ENCODE assay signal across 9 cellular contexts in genomic region chr12:44876554-44877275, GRCh38. TPM values are rescaled to one million over a fixed set of nuclear protein-coding genes. Genes with fewer than 3 reads are reported as not detected.
A peak's percentile ranks its signal among the peaks of the same experiment; 100 is the strongest.
DNase-seq lines count a peak whose midpoint lies in the region; ATAC-seq and TF ChIP-seq lines count a peak whose summit lies in the region.
"Had no signal": no experiment of that assay in that cellular context is flagged by ENCODE, and none has a peak within 500 bp of the region (broad histone marks: within the 10 kb centered on the region; RNA-seq: fewer than 3 reads in every experiment).

No MANE protein-coding gene starts in this region.

- peak overlapping the region in 1 of 4 donors; percentile 7 for H3K27ac ChIP-seq in upper lobe of left lung

- TF ChIP-seq CTCF in CD14-positive monocyte (IDR thresholded peaks at IDR 0.05) = no peak
- TF ChIP-seq CTCF in upper lobe of left lung (IDR thresholded peaks at IDR 0.05) = no peak

- no peak for TF ChIP-seq EP300 in upper lobe of left lung (IDR thresholded peaks at IDR 0.05)

- H3K4me3 ChIP-seq in neuron (ENCODE audit: low read length) = peak overlapping the region; percentile 98
- H3K4me3 ChIP-seq in upper lobe of left lung = peak overlapping the region; percentile 36 to 61 (median 52)

- H3K9me3 ChIP-seq in neuron (ENCODE audit: low read length) (peaks cover 2% of the 10 kb centered on the region), upper lobe of left lung (peaks cover 0 to 4% (median 4%) of the 10 kb centered on the region in 4 donors)

- peaks cover 12% of the 10 kb centered on the region for H3K4me1 ChIP-seq in neuron (ENCODE audit: insufficient read depth, low read length)
- H3K4me1 ChIP-seq in upper lobe of left lung = peaks cover 22 to 26% (median 24%) of the 10 kb centered on the region in 4 donors

- WGBS in upper lobe of left lung, 2 donors = 3 to 5% methylated on average over 23 to 40 of the region's 40 CpGs

- H3K27me3 ChIP-seq in neuron (ENCODE audit: insufficient read depth, low read length) (no peaks in the 10 kb centered on the region), upper lobe of left lung (peaks cover 0 to 19% (median 10%) of the 10 kb centered on the region in 4 donors)

- H3K36me3 ChIP-seq in neuron (ENCODE audit: insufficient read depth, low read length) (no peaks in the 10 kb centered on the region), upper lobe of left lung (no peaks in the 10 kb centered on the region)

- peaks cover 0 to 4% of the 10 kb centered on the region in 2 donors for H3K36me3 Mint-ChIP-seq in CD14-positive monocyte
- peaks cover 2% of the 10 kb centered on the region for H3K36me3 Mint-ChIP-seq in activated T-helper 1 cell treated with anti-CD3 and anti-CD28 coated beads, Interleukin-12 subunit alpha, Interleukin-12 subunit beta, Interleukin-2, Interleukin-4 antibody, amounts not matched to agents 30 ng/mL and 10 ng/mL and 1 ng/mL, durations not matched to agents 14 hours and 24 hours and 36 hours (ENCODE audit: low read depth)

- peaks cover 33 to 53% (median 46%) of the 10 kb centered on the region in 3 donors for H3K27me3 Mint-ChIP-seq in CD14-positive monocyte (ENCODE audit: low read depth in 3 of 3)
- peaks cover 23% of the 10 kb centered on the region for H3K27me3 Mint-ChIP-seq in activated T-helper 1 cell treated with anti-CD3 and anti-CD28 coated beads, Interleukin-12 subunit alpha, Interleukin-12 subunit beta, Interleukin-2, Interleukin-4 antibody, amounts not matched to agents 30 ng/mL and 10 ng/mL and 1 ng/mL, durations not matched to agents 14 hours and 24 hours and 36 hours (ENCODE audit: insufficient read depth)

- TF ChIP-seq POLR2A in upper lobe of left lung (IDR thresholded peaks at IDR 0.05) = no peak

- intact Hi-C loops in CD14-positive monocyte (cut with micrococcal nuclease) = no loop called here
- intact Hi-C loops in activated T-helper 1 cell treated with anti-CD3 and anti-CD28 coated beads, Interleukin-12 subunit alpha, Interleukin-12 subunit beta, Interleukin-2, Interleukin-4 antibody, amounts not matched to agents 30 ng/mL and 10 ng/mL and 1 ng/mL, durations not matched to agents 14 hours and 24 hours and 36 hours (cut with micrococcal nuclease) = loop anchor here (1.0 kb wide), 2 partner anchors 18 to 28 kb away; no protein-coding TSS in a partner anchor

- H3K27ac Mint-ChIP-seq in CD14-positive monocyte = no peak overlapping the region
- H3K27ac Mint-ChIP-seq in activated T-helper 1 cell treated with anti-CD3 and anti-CD28 coated beads, Interleukin-12 subunit alpha, Interleukin-12 subunit beta, Interleukin-2, Interleukin-4 antibody, amounts not matched to agents 30 ng/mL and 10 ng/mL and 1 ng/mL, durations not matched to agents 14 hours and 24 hours and 36 hours = no peak overlapping the region

- H3K4me3 Mint-ChIP-seq in CD14-positive monocyte = peak overlapping the region; percentile 37 to 90
- peak overlapping the region; percentile 96 for H3K4me3 Mint-ChIP-seq in activated T-helper 1 cell treated with anti-CD3 and anti-CD28 coated beads, Interleukin-12 subunit alpha, Interleukin-12 subunit beta, Interleukin-2, Interleukin-4 antibody, amounts not matched to agents 30 ng/mL and 10 ng/mL and 1 ng/mL, durations not matched to agents 14 hours and 24 hours and 36 hours

- H3K4me1 Mint-ChIP-seq in CD14-positive monocyte = peaks cover 12% of the 10 kb centered on the region
- peaks cover 29% of the 10 kb centered on the region for H3K4me1 Mint-ChIP-seq in activated T-helper 1 cell treated with anti-CD3 and anti-CD28 coated beads, Interleukin-12 subunit alpha, Interleukin-12 subunit beta, Interleukin-2, Interleukin-4 antibody, amounts not matched to agents 30 ng/mL and 10 ng/mL and 1 ng/mL, durations not matched to agents 14 hours and 24 hours and 36 hours (ENCODE audit: low read depth)

- H2AFZ ChIP-seq in neuron (ENCODE audit: low read depth, low read length) = peak overlapping the region; percentile 24

- DNase-seq in CD14-positive monocyte (ENCODE audit: low spot score) = no peak
- DNase-seq in NCI-H524 (lab: John Stamatoyannopoulos, UW) = peak; percentile 83 to 84
- DNase-seq in activated T-helper 1 cell treated with anti-CD3 and anti-CD28 coated beads, Interleukin-12 subunit alpha, Interleukin-12 subunit beta, Interleukin-2, Interleukin-4 antibody, amounts not matched to agents 30 ng/mL and 10 ng/mL and 1 ng/mL, durations not matched to agents 14 hours and 24 hours and 36 hours (ENCODE audit: low spot score) = peak; percentile 16
- peak; percentile 4 for DNase-seq in fibroblast of peridontal ligament (ENCODE audit: extremely low read depth)
- peak; percentile 22 to 84 for DNase-seq in upper lobe of left lung
- no peak for DNase-seq in OCI-M1 (lab: John Stamatoyannopoulos, UW)

- peaks cover 2 to 23% (median 11%) of the 10 kb centered on the region in 7 donors for H3K9me3 Mint-ChIP-seq in CD14-positive monocyte
- H3K9me3 Mint-ChIP-seq in activated T-helper 1 cell treated with anti-CD3 and anti-CD28 coated beads, Interleukin-12 subunit alpha, Interleukin-12 subunit beta, Interleukin-2, Interleukin-4 antibody, amounts not matched to agents 30 ng/mL and 10 ng/mL and 1 ng/mL, durations not matched to agents 14 hours and 24 hours and 36 hours = peaks cover 11% of the 10 kb centered on the region

- peak; percentile 46 for ATAC-seq in GM21717 (IDR thresholded peaks at IDR 0.05; ENCODE audit: unreplicated experiment)
- peak; percentile 56 to 71 for ATAC-seq in upper lobe of left lung (ENCODE audit: low FRiP score in 2 of 2)
- ATAC-seq: HCT116 had no signal

RNA-seq across cellular contexts. Expression of gene NELL2, which starts 0.6 kb away (rescaled TPM):
- polyA plus RNA-seq in CD14-positive monocyte = under 1 TPM; 0.39 to 0.98 TPM
- total RNA-seq in activated T-helper 1 cell treated with anti-CD3 and anti-CD28 coated beads, Interleukin-12 subunit alpha, Interleukin-12 subunit beta, Interleukin-2, Interleukin-4 antibody, amounts not matched to agents 30 ng/mL and 10 ng/mL and 1 ng/mL, durations not matched to agents 14 hours and 24 hours and 36 hours = 11.5 and 16.4 TPM in 2 replicates
- total RNA-seq in upper lobe of left lung = 10 to 100 TPM in 2 of 6 donors, 1 to 10 TPM in 4; 1.1 to 19.3 (median 4.2) TPM

Comparison
In these comparisons a context has a peak if more than half of its experiments do, and no peak if none do; other contexts are left out.
1. DNase-seq: peak in NCI-H524 (2 of 2), activated T-helper 1 cell treated with anti-CD3 and anti-CD28 coated beads, Interleukin-12 subunit alpha, Interleukin-12 subunit beta, Interleukin-2, Interleukin-4 antibody, amounts not matched to agents 30 ng/mL and 10 ng/mL and 1 ng/mL, durations not matched to agents 14 hours and 24 hours and 36 hours (single experiment), fibroblast of peridontal ligament (single experiment) and upper lobe of left lung (2 of 2); none in CD14-positive monocyte (single experiment) and OCI-M1 (single experiment).